In the genomic region with DNA sequence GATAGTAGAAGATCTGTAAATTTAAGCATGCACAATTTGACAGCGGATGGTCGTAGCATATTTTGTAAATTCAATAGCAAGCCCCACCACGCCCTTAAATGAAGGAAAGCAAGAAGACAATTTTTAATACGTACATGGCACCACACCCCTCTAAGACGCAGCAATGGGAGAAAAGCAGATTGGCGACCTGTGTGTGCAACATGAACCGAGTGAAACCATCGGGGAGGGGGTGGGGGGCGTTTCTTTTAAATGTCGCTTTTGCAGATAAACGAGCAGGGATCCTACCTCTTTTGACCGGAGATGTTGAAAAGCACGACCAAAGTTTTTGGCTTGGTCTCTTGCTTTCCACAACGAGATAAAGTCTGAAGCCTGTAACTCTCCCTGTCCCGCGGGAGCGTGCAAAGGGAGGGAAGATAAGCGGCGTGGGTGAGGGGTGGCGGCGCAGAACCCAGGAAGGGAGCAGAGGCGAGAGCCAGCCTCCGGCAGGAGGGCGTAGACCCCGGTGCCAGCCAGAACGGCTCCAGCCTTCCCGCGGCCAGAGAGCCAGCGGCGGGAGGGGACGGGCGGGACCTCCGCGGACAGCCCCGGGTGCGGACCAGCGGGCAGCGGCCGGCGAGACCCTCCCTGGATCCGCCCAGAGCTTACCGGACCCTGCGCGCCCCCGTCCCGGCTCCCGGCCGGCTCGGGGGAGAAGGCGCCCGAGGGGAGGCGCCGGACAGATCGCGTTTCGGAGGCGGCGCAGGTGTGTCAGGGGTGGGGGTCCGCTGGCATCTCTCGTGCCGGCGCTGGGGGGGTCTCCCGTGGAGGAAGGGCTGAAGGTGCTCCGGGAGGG, we compare ENCODE assay signal across 9 cellular contexts. TPM values are rescaled to one million over a fixed set of nuclear protein-coding genes. Genes with fewer than 3 reads are reported as not detected.
DNase-seq lines count a peak whose midpoint lies in the region; ATAC-seq and TF ChIP-seq lines count a peak whose summit lies in the region.
"Had no signal": no experiment of that assay in that cellular context is flagged by ENCODE, and none has a peak within 500 bp of the region (broad histone marks: within the 10 kb centered on the region; RNA-seq: fewer than 3 reads in every experiment).

TSS of gene CHL1 (plus strand) at position 442 of the 832 bp plus-strand sequence. CDS start 123,014 bp downstream, outside the sequence.

- peaks cover 39% of the 10 kb centered on the region for H3K27me3 ChIP-seq in GM23248 (replicated peaks; ENCODE audit: insufficient read depth)
- peaks cover 44% of the 10 kb centered on the region for H3K27me3 ChIP-seq in RWPE2 (ENCODE audit: insufficient read depth, poor library complexity, severe bottlenecking)
- H3K27me3 ChIP-seq in smooth muscle cell (ENCODE audit: low read depth) = peaks cover 87% of the 10 kb centered on the region
- no peaks in the 10 kb centered on the region for H3K27me3 ChIP-seq in CD8-positive, alpha-beta T cell (ENCODE audit: insufficient read depth, low read length)

- no peaks in the 10 kb centered on the region for H3K79me2 ChIP-seq in GM23248 (ENCODE audit: insufficient read depth)
- no peaks in the 10 kb centered on the region for H3K79me2 ChIP-seq in smooth muscle cell (ENCODE audit: low read depth)

- H4K20me1 ChIP-seq in GM23248 (ENCODE audit: insufficient read depth) (no peaks in the 10 kb centered on the region), smooth muscle cell (ENCODE audit: low read depth) (no peaks in the 10 kb centered on the region)

- no peak within 1 kb of the TSS for H3K9ac ChIP-seq in GM23248
- H3K9ac ChIP-seq in smooth muscle cell (ENCODE audit: low read depth) = no peak within 1 kb of the TSS

- H3K4me3 ChIP-seq in GM23248 (peak within 1 kb of the TSS; percentile 27; the same call in 1 of the 2 replicates), RWPE2 (ENCODE audit: severe bottlenecking) (peak within 1 kb of the TSS; percentile 7), smooth muscle cell (peak within 1 kb of the TSS; percentile 43)
- no peak within 1 kb of the TSS for H3K4me3 ChIP-seq in CD8-positive, alpha-beta T cell (ENCODE audit: low read depth, low read length)

- in situ Hi-C loops in GM23248 (cut with MboI) = no loop called here

- no peak within 1 kb of the TSS for H3K4me3 Mint-ChIP-seq in CD8-positive, alpha-beta T cell

- H3F3A ChIP-seq in GM23248 (ENCODE audit: insufficient read depth) = no peaks in the 10 kb centered on the region
- H3F3A ChIP-seq in smooth muscle cell (ENCODE audit: low read depth) = no peaks in the 10 kb centered on the region

- H3K9me3 ChIP-seq in GM23248 (ENCODE audit: low read depth) (no peaks in the 10 kb centered on the region), RWPE2 (ENCODE audit: severe bottlenecking) (no peaks in the 10 kb centered on the region), smooth muscle cell (replicated peaks; ENCODE audit: low read depth) (no peaks in the 10 kb centered on the region)
- no peaks in the 10 kb centered on the region for H3K9me3 ChIP-seq in CD8-positive, alpha-beta T cell (ENCODE audit: low read length)
- H3K9me3 ChIP-seq: neutrophil had no signal

- no peaks in the 10 kb centered on the region for H3K9me3 Mint-ChIP-seq in CD8-positive, alpha-beta T cell

- H3K27ac Mint-ChIP-seq in CD8-positive, alpha-beta T cell = no peak within 1 kb of the TSS

- H3K27me3 Mint-ChIP-seq in CD8-positive, alpha-beta T cell (ENCODE audit: low read depth) = peaks cover 24% of the 10 kb centered on the region

- CTCF ChIA-PET in CD8-positive, alpha-beta T cell (lab: Charles Lee) = no interaction called here

- WGBS in GM23248 (ENCODE audit: low coverage in 1 of 2, low lambda C conversion rate in 2 of 2, missing lambda C conversion rate in 2 of 2), 2 experiments = 5% methylated on average over 39 to 50 of the region's 64 CpGs
- 11% methylated on average over 39 of the region's 64 CpGs for WGBS in smooth muscle cell (ENCODE audit: low lambda C conversion rate)

- no peaks in the 10 kb centered on the region for H3K36me3 Mint-ChIP-seq in CD8-positive, alpha-beta T cell

- H2AFZ ChIP-seq in GM23248 (peak within 1 kb of the TSS; percentile 24; the same call in 1 of the 2 replicates), smooth muscle cell (ENCODE audit: low read depth) (peak within 1 kb of the TSS; percentile 50)

- ATAC-seq in RWPE2 (ENCODE audit: low read depth) = 0 out of 3 replicates have a peak, but pooled peaks have one; percentile 24
- no peak for ATAC-seq in CD8-positive, alpha-beta T cell
- ATAC-seq in GM21360 (IDR thresholded peaks at IDR 0.05; ENCODE audit: unreplicated experiment) = no peak

- H3K36me3 ChIP-seq in GM23248 (ENCODE audit: low read depth) (no peaks in the 10 kb centered on the region), RWPE2 (ENCODE audit: low read depth) (no peaks in the 10 kb centered on the region), smooth muscle cell (ENCODE audit: low read depth) (no peaks in the 10 kb centered on the region)
- no peaks in the 10 kb centered on the region for H3K36me3 ChIP-seq in CD8-positive, alpha-beta T cell (ENCODE audit: insufficient read depth, low read length)
- H3K36me3 ChIP-seq: neutrophil had no signal

- H3K4me1 ChIP-seq in GM23248 (ENCODE audit: insufficient read depth) (no peaks in the 10 kb centered on the region), RWPE2 (ENCODE audit: insufficient read depth, poor library complexity, severe bottlenecking) (no peaks in the 10 kb centered on the region), smooth muscle cell (ENCODE audit: low read depth) (no peaks in the 10 kb centered on the region)
- H3K4me1 ChIP-seq in CD8-positive, alpha-beta T cell (ENCODE audit: insufficient read depth, low read length) = no peaks in the 10 kb centered on the region

- POLR2A ChIA-PET in CD8-positive, alpha-beta T cell (lab: Charles Lee) = no interaction called here

- DNase-seq in GM23248 = no peak
- no peak for DNase-seq in RWPE2 (ENCODE audit: low spot score)
- peak in 27 of 51 donors; percentile 11 to 74 (median 33) for DNase-seq in hypothalamus (lab: John Stamatoyannopoulos, UW)
- no peak for DNase-seq in smooth muscle cell (lab: John Stamatoyannopoulos, UW; ENCODE audit: unreplicated experiment)
- DNase-seq in stimulated activated CD4-positive, alpha-beta T cell treated with anti-CD3 and anti-CD28 coated beads, Interleukin-12 subunit alpha, Interleukin-12 subunit beta, amount 100 ng/mL, for 4 hours = no peak
- DNase-seq in CD8-positive, alpha-beta T cell = no peak
- DNase-seq in NCI-H2107 (lab: John Stamatoyannopoulos, UW) = no peak

- intact Hi-C loops in CD8-positive, alpha-beta T cell (cut with DNase I, micrococcal nuclease) = no loop called here

- peaks cover 5% of the 10 kb centered on the region for H3K4me1 Mint-ChIP-seq in CD8-positive, alpha-beta T cell (ENCODE audit: low read depth)

- H3K9me2 ChIP-seq in GM23248 (ENCODE audit: insufficient read depth) = no peaks in the 10 kb centered on the region

- no peak within 1 kb of the TSS for H3K4me2 ChIP-seq in GM23248 (ENCODE audit: unreplicated experiment)
- peak within 1 kb of the TSS; percentile 88 for H3K4me2 ChIP-seq in smooth muscle cell

- TF ChIP-seq CTCF in RWPE2 (IDR thresholded peaks at IDR 0.05; ENCODE audit: poor library complexity, severe bottlenecking) = no peak
- no peak for TF ChIP-seq CTCF in smooth muscle cell (IDR thresholded peaks at IDR 0.05; ENCODE audit: borderline replicate concordance, insufficient read depth, poor library complexity, severe bottlenecking)
- TF ChIP-seq CTCF in CD8-positive, alpha-beta T cell (IDR thresholded peaks at IDR 0.05) = no peak

- H3K27ac ChIP-seq in GM23248 (no peak within 1 kb of the TSS), RWPE2 (ENCODE audit: poor library complexity, severe bottlenecking) (no peak within 1 kb of the TSS), smooth muscle cell (ENCODE audit: low read depth) (no peak within 1 kb of the TSS)
- no peak within 1 kb of the TSS for H3K27ac ChIP-seq in CD8-positive, alpha-beta T cell (ENCODE audit: low read depth, low read length)
- H3K27ac ChIP-seq: neutrophil had no signal

RNA-seq across cellular contexts. Expression of gene CHL1, which starts in this region (rescaled TPM):
- not detected in 2 replicates for total RNA-seq in GM23248 (2014; rRNA removed; shearing (Covaris generic))
- polyA plus RNA-seq in GM23248 (2016; fragmentation: Nextera tagmentation; extraction: Ambion mirVana) (not detected in 2 replicates), smooth muscle cell (not detected in 2 replicates)
- total RNA-seq in smooth muscle cell = not detected in 2 replicates
- not detected for total RNA-seq in CD8-positive, alpha-beta T cell

Comparison
In these comparisons a context has a peak if more than half of its experiments do, and no peak if none do; other contexts are left out.
1. DNase-seq: peak in hypothalamus (27 of 51); none in GM23248 (single experiment), RWPE2 (single experiment), smooth muscle cell (single experiment), stimulated activated CD4-positive, alpha-beta T cell treated with anti-CD3 and anti-CD28 coated beads, Interleukin-12 subunit alpha, Interleukin-12 subunit beta, amount 100 ng/mL, for 4 hours (single experiment), CD8-positive, alpha-beta T cell (0 of 7) and NCI-H2107 (single experiment).